Comparison of ENCODE assay signal across 8 cellular contexts in the genomic region with DNA sequence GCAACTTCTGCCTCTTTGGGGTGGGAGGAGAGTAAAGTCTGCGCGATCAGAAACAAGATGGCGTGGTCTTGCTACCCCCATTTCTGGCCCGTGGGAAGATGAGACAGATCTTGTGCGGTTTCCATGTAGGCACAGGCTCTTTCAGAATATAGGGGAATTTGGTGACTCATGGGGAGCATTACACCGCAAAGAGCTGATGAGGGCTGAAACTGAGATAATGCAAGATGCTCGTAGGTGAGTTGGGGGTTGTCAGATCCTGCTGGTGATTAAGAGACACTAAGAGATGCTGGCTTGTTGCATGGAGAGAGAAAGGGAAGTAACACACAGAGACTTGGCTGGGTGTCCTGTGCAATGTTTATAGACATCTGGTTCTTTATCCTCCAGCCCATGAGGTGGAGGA. TPM values are rescaled to one million over a fixed set of nuclear protein-coding genes. Genes with fewer than 3 reads are reported as not detected.
DNase-seq lines count a peak whose midpoint lies in the region; ATAC-seq and TF ChIP-seq lines count a peak whose summit lies in the region.

No MANE protein-coding gene starts in this region.

- H3K36me3 ChIP-seq in SJSA1: peaks cover 4% of the 10 kb centered on the region

- H3K27ac ChIP-seq in SJSA1: peak overlapping the region; percentile 74; the same call in 1 of the 2 replicates
- H3K27ac ChIP-seq in foreskin keratinocyte: peak overlapping the region; percentile 96

- DNase-seq in AG08395 (ENCODE audit: low spot score): peak; percentile 18
- peak in 1 of 2 experiments; percentile 15 for DNase-seq in SJSA1 (ENCODE audit: low read depth in 1 of 2, low spot score in 2 of 2)
- DNase-seq in foreskin keratinocyte: peak; percentile 89 to 91
- DNase-seq in D341Med (ENCODE audit: low spot score): no peak
- no peak for DNase-seq in NCI-H510A treated with DMSO at 0.1 percent for 48 hours (lab: John Stamatoyannopoulos, UW)
- no peak for DNase-seq in AG08396 (ENCODE audit: low spot score)

- H3K9me3 ChIP-seq in SJSA1 (replicated peaks): no peaks in the 10 kb centered on the region

- no peak overlapping the region; the same call in 1 of the 2 replicates for H3K4me3 ChIP-seq in SJSA1

- peak; percentile 38 for ATAC-seq in GM18909 (IDR thresholded peaks at IDR 0.05; ENCODE audit: poor library complexity, unreplicated experiment)
- peak; percentile 66 for ATAC-seq in foreskin keratinocyte
- no peak for ATAC-seq in GM18505 (IDR thresholded peaks at IDR 0.05; ENCODE audit: unreplicated experiment)

- H3K4me1 ChIP-seq in SJSA1 (replicated peaks) (peaks cover 29% of the 10 kb centered on the region), foreskin keratinocyte (peaks cover 16% of the 10 kb centered on the region)

- TF ChIP-seq POLR2A in GM18505 (IDR thresholded peaks at IDR 0.05; ENCODE audit: borderline replicate concordance, extremely low read depth, insufficient read depth, insufficient read length): no peak

- no peaks in the 10 kb centered on the region for H3K27me3 ChIP-seq in SJSA1 (replicated peaks)
- H3K27me3 ChIP-seq in foreskin keratinocyte: no peaks in the 10 kb centered on the region

- TF ChIP-seq CTCF in foreskin keratinocyte (conservative IDR thresholded peaks at IDR 0.05): no peak

RNA-seq across cellular contexts. Expression of a gene that starts 1.5 kb away (rescaled TPM):
- 6.1 and 10.0 TPM in 2 replicates for total RNA-seq in SJSA1 (2014; rRNA removed; shearing (Covaris generic))
- total RNA-seq in foreskin keratinocyte: 26.3 and 33.4 TPM in 2 replicates
- 5.5 and 6.0 TPM in 2 replicates for polyA plus RNA-seq in foreskin keratinocyte

RNA-seq across cellular contexts. Expression of a gene that starts 4.2 kb away (rescaled TPM):
- total RNA-seq in SJSA1 (2014; rRNA removed; shearing (Covaris generic)): 0.94 and 2.7 TPM in 2 replicates
- 7.5 TPM in 2 replicates for total RNA-seq in foreskin keratinocyte
- polyA plus RNA-seq in foreskin keratinocyte: 2.7 and 3.1 TPM in 2 replicates

Comparison
In these comparisons a context has a peak if more than half of its experiments do, and no peak if none do; other contexts are left out.
1. DNase-seq: peak in AG08395 (single experiment) and foreskin keratinocyte (2 of 2); none in D341Med (single experiment), NCI-H510A treated with DMSO at 0.1 percent for 48 hours (single experiment) and AG08396 (single experiment).